In genomic region chr22:40196628-40197027, GRCh38 we compare ENCODE assay signal across 8 cellular contexts. TPM values are rescaled to one million over a fixed set of nuclear protein-coding genes. Genes with fewer than 3 reads are reported as not detected.
DNase-seq lines count a peak whose midpoint lies in the region; ATAC-seq, FAIRE-seq and TF ChIP-seq lines count a peak whose summit lies in the region.

No MANE protein-coding gene starts in this region.

- H3K4me2 ChIP-seq in K562 (ENCODE audit: insufficient read depth, low read length) (no peak overlapping the region), HepG2 (ENCODE audit: low read depth, low read length) (no peak overlapping the region)

- POLR2A ChIA-PET in K562 (lab: Yijun Ruan, JAX) (interaction anchor here (0.6 to 0.8 kb wide), 3 partner anchors 94 to 659 kb away, joined by 3 read pairs; no protein-coding TSS in a partner anchor), HepG2 (lab: Yijun Ruan, JAX) (interaction anchor here (1.2 kb wide), 1 partner anchor 19 kb away, joined by 4 read pairs; the partner anchor contains the start of gene TNRC6B)
- POLR2A ChIA-PET in naive thymus-derived CD4-positive, alpha-beta T cell (lab: Charles Lee): interaction anchor here (0.7 to 1.0 kb wide), 3 partner anchors 13 to 85 kb away, joined by 3 read pairs; no protein-coding TSS in a partner anchor

- TF ChIP-seq CTCF in K562 (IDR thresholded peaks at IDR 0.05 in 2 of 3, conservative IDR thresholded peaks at IDR 0.05 in 1 of 3; ENCODE audit: insufficient read depth in 2 of 3, low read depth in 1 of 3, low read length in 3 of 3) (no peak), HepG2 (CRISPR knock-in tag; IDR thresholded peaks at IDR 0.05) (no peak)

- H3K27ac Mint-ChIP-seq in naive thymus-derived CD4-positive, alpha-beta T cell: peak overlapping the region; percentile 25 to 86 (median 76)

- CTCF ChIA-PET in K562 (lab: Yijun Ruan, JAX; ENCODE audit: low intra/inter-chr PET ratio): no interaction called here
- CTCF ChIA-PET in naive thymus-derived CD4-positive, alpha-beta T cell (lab: Charles Lee): interaction anchor here (1.5 kb wide), 1 partner anchor 171 kb away, joined by 3 read pairs; no protein-coding TSS in a partner anchor
- CTCF ChIA-PET in HepG2 (lab: Yijun Ruan, JAX; ENCODE audit: low intra/inter-chr PET ratio, low total read pairs): no interaction called here

- intact Hi-C loops in K562 (cut with micrococcal nuclease): no loop called here
- intact Hi-C loops in naive thymus-derived CD4-positive, alpha-beta T cell (cut with micrococcal nuclease): no loop called here
- intact Hi-C loops in HepG2 (cut with micrococcal nuclease; ENCODE audit: unreplicated experiment): no loop called here

- TF ChIP-seq RAD21 in K562 (CRISPR knock-in tag; conservative IDR thresholded peaks at IDR 0.05 in 1 of 2, IDR thresholded peaks at IDR 0.05 in 1 of 2): no peak
- no peak for TF ChIP-seq RAD21 in HepG2 (CRISPR knock-in tag; IDR thresholded peaks at IDR 0.05)

- no TSS peak for BruUV-seq in K562 (replicated peaks; lab: Mats Ljungman, UMichigan)
- no TSS peak for BruUV-seq in HepG2 (replicated peaks; lab: Mats Ljungman, UMichigan)

- TF ChIP-seq POLR2A in K562 (conservative IDR thresholded peaks at IDR 0.05): no peak
- no peak for TF ChIP-seq POLR2A in HepG2 (IDR thresholded peaks at IDR 0.05; ENCODE audit: insufficient read depth in 1 of 2, low read depth in 2 of 2, low read length in 2 of 2)

- H3K36me3 Mint-ChIP-seq in naive thymus-derived CD4-positive, alpha-beta T cell: peaks cover 0 to 13% (median 0%) of the 10 kb centered on the region in 5 donors

- H4K20me1 ChIP-seq in K562 (replicated peaks; ENCODE audit: control insufficient read depth, insufficient read depth, low read length) (peaks cover 4% of the 10 kb centered on the region; the same call in 1 of the 2 replicates), HepG2 (ENCODE audit: insufficient read depth, low read length) (peaks cover 17% of the 10 kb centered on the region)

- ATAC-seq in K562 (no peak), HepG2 (no peak), HG03196 (IDR thresholded peaks at IDR 0.05; ENCODE audit: unreplicated experiment) (no peak)
- no peak for ATAC-seq in naive thymus-derived CD4-positive, alpha-beta T cell

- H3K27me3 Mint-ChIP-seq in naive thymus-derived CD4-positive, alpha-beta T cell: no peaks in the 10 kb centered on the region

- TF ChIP-seq EP300 in K562 (IDR thresholded peaks at IDR 0.05; ENCODE audit: low read length) (no peak), HepG2 (IDR thresholded peaks at IDR 0.05; ENCODE audit: low read depth in 2 of 2, low read length in 2 of 2) (no peak), HepG2 (CRISPR knock-in tag; IDR thresholded peaks at IDR 0.05; ENCODE audit: borderline replicate concordance) (no peak)

- no peaks in the 10 kb centered on the region for H3K9me3 Mint-ChIP-seq in naive thymus-derived CD4-positive, alpha-beta T cell

- no peak overlapping the region for H3K9ac ChIP-seq in K562 (ENCODE audit: insufficient read depth in 1 of 2, low read depth in 2 of 2, low read length in 2 of 2)
- H3K9ac ChIP-seq in HepG2 (ENCODE audit: insufficient read depth, low read depth, low read length): no peak overlapping the region

- peaks cover 53 to 95% (median 79%) of the 10 kb centered on the region in 7 donors for H3K4me1 Mint-ChIP-seq in naive thymus-derived CD4-positive, alpha-beta T cell

- in situ Hi-C loops in K562 (cut with MboI) (no loop called here), HepG2 (cut with HindIII; ENCODE audit: extremely low pct_ligation_motif_present, low pct_unique_long_range_greater_than_20kb) (no loop called here)

- FAIRE-seq in K562 (lab: Jason Lieb, UNC) (no peak), HepG2 (lab: Jason Lieb, UNC) (no peak)

- no peak overlapping the region for H3K27ac ChIP-seq in K562 (ENCODE audit: extremely low read depth, low read depth, low read length)
- H3K27ac ChIP-seq in naive thymus-derived CD4-positive, alpha-beta T cell (ENCODE audit: low read depth, low read length): no peak overlapping the region
- H3K27ac ChIP-seq in HepG2 (ENCODE audit: extremely low read length, insufficient read depth, low read length): no peak overlapping the region

- H3K4me1 ChIP-seq in K562 (replicated peaks in 1 of 2; ENCODE audit: control insufficient read depth in 2 of 2, insufficient read depth in 2 of 2, low read length in 2 of 2): peaks cover 20 to 28% of the 10 kb centered on the region in 2 experiments; a peak in 4 of 5 replicates
- peaks cover 7 to 47% of the 10 kb centered on the region in 2 donors for H3K4me1 ChIP-seq in naive thymus-derived CD4-positive, alpha-beta T cell (ENCODE audit: control insufficient read depth in 2 of 2, insufficient read depth in 2 of 2, low read length in 2 of 2)
- peaks cover 10% of the 10 kb centered on the region; the same call in 1 of the 2 replicates for H3K4me1 ChIP-seq in HepG2 (ENCODE audit: insufficient read depth, low read length)

- H2AFZ ChIP-seq in K562 (ENCODE audit: low read depth, low read length) (no peak overlapping the region), HepG2 (ENCODE audit: low read length) (no peak overlapping the region)

- H3K27me3 ChIP-seq in K562 (ENCODE audit: control insufficient read depth in 2 of 2, insufficient read depth in 2 of 2, low read length in 2 of 2): no peaks in the 10 kb centered on the region
- no peaks in the 10 kb centered on the region for H3K27me3 ChIP-seq in naive thymus-derived CD4-positive, alpha-beta T cell (ENCODE audit: control insufficient read depth in 2 of 2, insufficient read depth in 2 of 2, low read length in 2 of 2)
- no peaks in the 10 kb centered on the region for H3K27me3 ChIP-seq in HepG2 (ENCODE audit: control insufficient read depth in 1 of 2, insufficient read depth in 2 of 2, low read length in 2 of 2)

- WGBS in K562 (ENCODE audit: insufficient coverage, low coverage, missing lambda C conversion rate): 17% methylated on average over 3 of the region's 3 CpGs
- WGBS in HepG2 (ENCODE audit: low lambda C conversion rate): 82% methylated on average over 3 of the region's 3 CpGs

- H3K79me2 ChIP-seq in K562 (ENCODE audit: control insufficient read depth, insufficient read depth, low read length) (peaks cover 92% of the 10 kb centered on the region), HepG2 (ENCODE audit: insufficient read depth, low read length) (peaks cover 71% of the 10 kb centered on the region)

- H3K9me3 ChIP-seq in K562 (replicated peaks; ENCODE audit: control insufficient read depth, insufficient read depth, low read depth, low read length) (no peaks in the 10 kb centered on the region), HepG2 (ENCODE audit: low read length) (no peaks in the 10 kb centered on the region)
- no peaks in the 10 kb centered on the region for H3K9me3 ChIP-seq in naive thymus-derived CD4-positive, alpha-beta T cell (ENCODE audit: control insufficient read depth in 2 of 3, low read length in 3 of 3)

- H3K36me3 ChIP-seq in K562 (ENCODE audit: control insufficient read depth, insufficient read depth, low read length) (peaks cover 5% of the 10 kb centered on the region; the same call in 2 of the 3 replicates), HepG2 (replicated peaks in 1 of 2; ENCODE audit: control insufficient read depth in 1 of 2, insufficient read depth in 2 of 2, low read length in 2 of 2) (peaks cover 0 to 1% of the 10 kb centered on the region in 2 experiments; a peak in 2 of 5 replicates)
- H3K36me3 ChIP-seq in naive thymus-derived CD4-positive, alpha-beta T cell (ENCODE audit: control insufficient read depth in 2 of 3, insufficient read depth in 3 of 3, low read length in 3 of 3): no peaks in the 10 kb centered on the region

- peak overlapping the region in 4 of 10 donors; percentile 1 to 42 (median 8) for H3K4me3 Mint-ChIP-seq in naive thymus-derived CD4-positive, alpha-beta T cell

- peak; percentile 27 for DNase-seq in CD1c-positive myeloid dendritic cell (ENCODE audit: extremely low spot score)
- peak; percentile 43 for DNase-seq in NCI-H69 (lab: John Stamatoyannopoulos, UW)
- DNase-seq in K562 (ENCODE audit: extremely low read depth in 1 of 4, low spot score in 3 of 4): no peak
- peak in 1 of 9 donors; percentile 44 for DNase-seq in naive thymus-derived CD4-positive, alpha-beta T cell
- no peak for DNase-seq in HepG2 (ENCODE audit: low spot score)
- DNase-seq in UCSD-AML1 (lab: John Stamatoyannopoulos, UW; ENCODE audit: unreplicated experiment): no peak
- no peak for DNase-seq in NCI-H2171 treated with DMSO at 0.1 percent for 48 hours (lab: John Stamatoyannopoulos, UW)

- H3K4me3 ChIP-seq in K562: no peak overlapping the region
- H3K4me3 ChIP-seq in naive thymus-derived CD4-positive, alpha-beta T cell (ENCODE audit: low read length): no peak overlapping the region
- no peak overlapping the region for H3K4me3 ChIP-seq in HepG2 (replicated peaks in 1 of 3; ENCODE audit: insufficient read depth in 1 of 3, low read depth in 2 of 3, low read length in 3 of 3)

- H3K9me1 ChIP-seq in K562 (ENCODE audit: control insufficient read depth, insufficient read depth, low read length): peaks cover 3% of the 10 kb centered on the region

RNA-seq across cellular contexts. Expression of gene TNRC6B, which starts 18.9 kb away (rescaled TPM):
- total RNA-seq in K562 (2011; cell fraction: chromatin; rRNA removed; ENCODE audit: low replicate concordance): 39.3 and 85.7 TPM in 2 replicates
- 26.1 and 28.3 TPM in 2 replicates for total RNA-seq in K562 (2011; cell fraction: nucleolus; rRNA removed)
- 39.1 and 62.4 TPM in 2 replicates for total RNA-seq in K562 (2011; cell fraction: nucleoplasm; rRNA removed)
- total RNA-seq in K562 (2014; rRNA removed) (7.4 and 11.0 TPM in 2 replicates), K562 (2014; rRNA removed; fragmentation: Illumina TruSeq; extraction: Trizol) (10.8 and 13.7 TPM in 2 replicates), K562 (2015; rRNA removed; fragmentation: Illumina TruSeq; extraction: Trizol) (10.3 and 11.5 TPM in 2 replicates), K562 (2021) (17.6 and 18.8 TPM in 2 replicates), HepG2 (2016; rRNA removed; fragmentation: Illumina TruSeq; extraction: Trizol) (13.2 and 17.2 TPM in 2 replicates)
- polyA plus RNA-seq in K562 (2011; rRNA removed) (5.8 and 7.4 TPM in 2 replicates), K562 (2014; fragmentation: Illumina TruSeq; extraction: Trizol) (5.3 and 5.8 TPM in 2 replicates), K562 (2014; fragmentation: Nextera tagmentation; extraction: Ambion mirVana) (10 to 100 TPM in 1 of 2 experiments, under 1 TPM in 1; 0.96 to 14.7 TPM), K562 (2014; rRNA removed) (6.9 and 7.3 TPM in 2 replicates), HepG2 (2011; rRNA removed) (6.8 and 8.9 TPM in 2 replicates)
- 6.8 and 7.2 TPM in 2 replicates for polyA plus RNA-seq in K562 (2011; cell fraction: cytosol; rRNA removed)
- 10.6 and 12.9 TPM in 2 replicates for polyA plus RNA-seq in K562 (2011; cell fraction: nucleus; rRNA removed)
- polyA plus RNA-seq in K562 (2012): 3.8 and 6.0 TPM in 2 replicates
- polyA minus RNA-seq in K562 (2011; rRNA and poly(A)+ RNA removed): 20.1 and 24.7 TPM in 2 replicates
- polyA minus RNA-seq in K562 (2011; cell fraction: cytosol; rRNA and poly(A)+ RNA removed): 9.8 and 11.2 TPM in 2 replicates
- polyA minus RNA-seq in K562 (2011; cell fraction: nucleus; rRNA and poly(A)+ RNA removed): 13.3 and 30.9 TPM in 2 replicates
- total RNA-seq in naive thymus-derived CD4-positive, alpha-beta T cell: 100 to 1,000 TPM in 4 of 5 experiments, 10 to 100 TPM in 1; 67.4 to 165 (median 146) TPM
- polyA plus RNA-seq in naive thymus-derived CD4-positive, alpha-beta T cell: 100 to 1,000 TPM; 102 to 119 TPM
- 9.8 and 11.9 TPM in 2 replicates for total RNA-seq in HepG2 (2016; cell fraction: cytosol; rRNA removed; fragmentation: Illumina TruSeq; extraction: Trizol; ENCODE audit: low read depth)
- 13.4 and 14.9 TPM in 2 replicates for total RNA-seq in HepG2 (2016; cell fraction: insoluble cytoplasmic fraction; rRNA removed; fragmentation: Illumina TruSeq; extraction: Trizol)
- total RNA-seq in HepG2 (2016; cell fraction: membrane; rRNA removed; fragmentation: Illumina TruSeq; extraction: Trizol): 3.7 and 4.3 TPM in 2 replicates
- total RNA-seq in HepG2 (2016; cell fraction: nucleus; rRNA removed; fragmentation: Illumina TruSeq; extraction: Trizol): 17.3 and 19.4 TPM in 2 replicates
- polyA plus RNA-seq in HepG2 (2011; cell fraction: cytosol; rRNA removed): 4.5 and 5.0 TPM in 2 replicates
- 13.3 and 14.7 TPM in 2 replicates for polyA plus RNA-seq in HepG2 (2011; cell fraction: nucleus; rRNA removed)
- 3.3 and 5.0 TPM in 2 replicates for polyA plus RNA-seq in HepG2 (2012)
- 0.23 and 0.31 TPM in 2 replicates for polyA plus RNA-seq in HepG2 (2016; cell fraction: cytosol; fragmentation: Illumina TruSeq; extraction: Trizol; ENCODE audit: low read depth)
- polyA plus RNA-seq in HepG2 (2016; cell fraction: insoluble cytoplasmic fraction; fragmentation: Illumina TruSeq; extraction: Trizol; ENCODE audit: low read depth): 4.7 and 5.5 TPM in 2 replicates
- 0.50 and 0.70 TPM in 2 replicates for polyA plus RNA-seq in HepG2 (2016; cell fraction: membrane; fragmentation: Illumina TruSeq; extraction: Trizol; ENCODE audit: low read depth)
- 6.7 and 7.1 TPM in 2 replicates for polyA plus RNA-seq in HepG2 (2016; cell fraction: nucleus; fragmentation: Illumina TruSeq; extraction: Trizol; ENCODE audit: insufficient read depth, low read depth)
- 23.8 and 31.4 TPM in 2 replicates for polyA minus RNA-seq in HepG2 (2011; rRNA and poly(A)+ RNA removed; ENCODE audit: low replicate concordance)
- polyA minus RNA-seq in HepG2 (2011; cell fraction: cytosol; rRNA and poly(A)+ RNA removed): 11.6 and 14.5 TPM in 2 replicates
- 53.3 and 57.9 TPM in 2 replicates for polyA minus RNA-seq in HepG2 (2011; cell fraction: nucleus; rRNA and poly(A)+ RNA removed)

Comparison
In these comparisons a context has a peak if more than half of its experiments do, and no peak if none do; other contexts are left out.
1. DNase-seq: peak in CD1c-positive myeloid dendritic cell (single experiment) and NCI-H69 (single experiment); none in K562 (0 of 4), HepG2 (single experiment), UCSD-AML1 (single experiment) and NCI-H2171 treated with DMSO at 0.1 percent for 48 hours (single experiment).